In the genomic region with DNA sequence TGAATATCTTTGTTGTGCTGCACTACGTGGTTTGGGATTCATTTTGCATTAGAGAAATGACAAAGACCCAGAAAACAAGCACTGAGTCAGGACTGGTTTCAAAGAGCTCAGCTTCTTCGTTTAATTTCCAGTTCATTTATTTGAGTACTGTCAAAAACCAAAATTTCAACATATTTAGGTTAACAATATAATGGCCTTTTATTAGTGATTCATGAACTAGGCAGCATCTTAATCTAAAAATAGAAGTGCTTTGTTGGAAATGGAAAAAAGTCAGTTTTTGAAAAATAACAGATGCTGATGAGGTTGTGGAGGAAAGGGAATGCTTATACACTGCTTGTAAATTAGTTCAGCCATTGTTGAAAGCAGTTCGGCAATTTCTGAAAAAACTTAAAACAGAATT, we compare ENCODE assay signal across 17 cellular contexts.
"Had no signal": no experiment of that assay in that cellular context is flagged by ENCODE, and none has a peak within 500 bp of the region (broad histone marks: within the 10 kb centered on the region; RNA-seq: fewer than 3 reads in every experiment).

No MANE protein-coding gene starts in this region.

- DNase-seq: activated T-cell treated with anti-CD3 and anti-CD28 coated beads, Interleukin-2, amount 50 U/mL, for 1 hour; colonic mucosa; esophagus squamous epithelium; head of caudate nucleus; hypothalamus; sigmoid colon; spleen; stimulated activated CD4-positive, alpha-beta T cell treated with anti-CD3 and anti-CD28 coated beads, Interleukin-4, amount 100 ng/mL, for 1 hour; stimulated activated naive CD4-positive, alpha-beta T cell; T-helper 9 cell had no signal

- H3K27me3 Mint-ChIP-seq: memory B cell had no signal

- H3K9me3 ChIP-seq: breast epithelium, colonic mucosa, esophagus squamous epithelium, gastroesophageal sphincter, sigmoid colon, spleen, thoracic aorta had no signal

- H3K36me3 ChIP-seq: breast epithelium, colonic mucosa, esophagus squamous epithelium, gastroesophageal sphincter, sigmoid colon, spleen, thoracic aorta had no signal

- H3K4me1 ChIP-seq: breast epithelium, colonic mucosa, esophagus squamous epithelium, spleen had no signal

- ATAC-seq: activated naive CD4-positive, alpha-beta T cell treated with anti-CD3 and anti-CD28 coated beads, Interleukin-2, amount 50 U/mL, for 72 hours; gastroesophageal sphincter; WTC11 had no signal

- H3K27ac ChIP-seq: breast epithelium, colonic mucosa, esophagus squamous epithelium, gastroesophageal sphincter, thoracic aorta had no signal

- H3K4me1 Mint-ChIP-seq: memory B cell had no signal

- H3K27ac Mint-ChIP-seq: activated naive CD4-positive, alpha-beta T cell treated with anti-CD3 and anti-CD28 coated beads, Interleukin-2, amount 50 U/mL, for 72 hours; memory B cell; WTC11 had no signal

- H3K4me3 Mint-ChIP-seq: memory B cell, neural crest cell, WTC11 had no signal

- H3K27me3 ChIP-seq: breast epithelium, colonic mucosa, esophagus squamous epithelium, gastroesophageal sphincter, sigmoid colon, spleen had no signal

- H3K36me3 Mint-ChIP-seq: memory B cell had no signal

- H3K4me3 ChIP-seq: breast epithelium, colonic mucosa, esophagus squamous epithelium, gastroesophageal sphincter, sigmoid colon, spleen, thoracic aorta had no signal
